ENCODE assay signal across 1 cellular context in genomic region chr22:37491106-37491505, GRCh38.
TF ChIP-seq lines count a peak whose summit lies in the region.

No MANE protein-coding gene starts in this region.

TF ChIP-seq in HepG2, 621 proteins besides CTCF, POLR2A, EP300 and RAD21:
- TF ChIP-seq ZNF83 (CRISPR knock-in tag; IDR thresholded peaks at IDR 0.05; ENCODE audit: borderline replicate concordance) (no peak), ZBTB38 (CRISPR knock-in tag; IDR thresholded peaks at IDR 0.05) (0 out of 2 replicates have a peak, but pooled peaks have one; percentile 12)
